11 cellular contexts compared by ENCODE assay signal in genomic region chr10:71714055-71714454, GRCh38. TPM values are rescaled to one million over a fixed set of nuclear protein-coding genes. Genes with fewer than 3 reads are reported as not detected.
DNase-seq lines count a peak whose midpoint lies in the region; ATAC-seq, FAIRE-seq and TF ChIP-seq lines count a peak whose summit lies in the region.
"Had no signal": no experiment of that assay in that cellular context is flagged by ENCODE, and none has a peak within 500 bp of the region (broad histone marks: within the 10 kb centered on the region; RNA-seq: fewer than 3 reads in every experiment).

No MANE protein-coding gene starts in this region.

- H3K27me3 ChIP-seq in iPS-20b (ENCODE audit: insufficient read depth, low read length) (no peaks in the 10 kb centered on the region), small intestine (ENCODE audit: control insufficient read depth in 2 of 2, insufficient read depth in 2 of 2, low read length in 2 of 2) (no peaks in the 10 kb centered on the region)

- no peaks in the 10 kb centered on the region for H3K36me3 Mint-ChIP-seq in activated CD4-positive, alpha-beta memory T cell treated with anti-CD3 and anti-CD28 coated beads, Interleukin-2, amount 10 ng/mL, durations not matched to agents 7 days and 5 days (ENCODE audit: low read depth)

- peak overlapping the region; percentile 92 for H3K27ac Mint-ChIP-seq in activated CD4-positive, alpha-beta memory T cell treated with anti-CD3 and anti-CD28 coated beads, Interleukin-2, amount 10 ng/mL, durations not matched to agents 7 days and 5 days

- H3K4me3 Mint-ChIP-seq in activated CD4-positive, alpha-beta memory T cell treated with anti-CD3 and anti-CD28 coated beads, Interleukin-2, amount 10 ng/mL, durations not matched to agents 7 days and 5 days: peak overlapping the region; percentile 54

- no peak for DNase-seq in activated CD4-positive, alpha-beta memory T cell treated with anti-CD3 and anti-CD28 coated beads, Interleukin-2, amount 10 ng/mL, durations not matched to agents 7 days and 5 days
- no peak for DNase-seq in small intestine
- no peak for DNase-seq in NCI-H345 (lab: John Stamatoyannopoulos, UW)
- no peak for DNase-seq in NCI-H2196 treated with DMSO at 0.1 percent for 48 hours (lab: John Stamatoyannopoulos, UW; ENCODE audit: unreplicated experiment)

- TF ChIP-seq CTCF in GM12875 (IDR thresholded peaks at IDR 0.05; ENCODE audit: borderline replicate concordance, insufficient read depth, low read depth, low read length): no peak

- ATAC-seq in HG02588 (IDR thresholded peaks at IDR 0.05; ENCODE audit: unreplicated experiment): no peak
- no peak for ATAC-seq in HG03045 (IDR thresholded peaks at IDR 0.05; ENCODE audit: unreplicated experiment)

- H3K27ac ChIP-seq in iPS-20b (ENCODE audit: low read length) (no peak overlapping the region), small intestine (ENCODE audit: low read depth in 1 of 2, low read length in 1 of 2) (peak overlapping the region; percentile 5 to 83)

- H3K36me3 ChIP-seq in iPS-20b (ENCODE audit: insufficient read depth, low read depth, low read length) (no peaks in the 10 kb centered on the region), small intestine (ENCODE audit: control insufficient read depth in 2 of 2, insufficient read depth in 2 of 2, low read length in 2 of 2) (no peaks in the 10 kb centered on the region)

- CTCF ChIA-PET in activated CD4-positive, alpha-beta memory T cell treated with anti-CD3 and anti-CD28 coated beads, Interleukin-2, amount 10 ng/mL, durations not matched to agents 7 days and 5 days (lab: Charles Lee): interaction anchor here (1.3 to 3.2 kb wide), 8 partner anchors 12 to 399 kb away, joined by 3 to 15 read pairs (median 6); partner anchors contain the start of gene VSIR

- peaks cover 53% of the 10 kb centered on the region for H3K4me1 Mint-ChIP-seq in activated CD4-positive, alpha-beta memory T cell treated with anti-CD3 and anti-CD28 coated beads, Interleukin-2, amount 10 ng/mL, durations not matched to agents 7 days and 5 days

- H3K27me3 Mint-ChIP-seq in activated CD4-positive, alpha-beta memory T cell treated with anti-CD3 and anti-CD28 coated beads, Interleukin-2, amount 10 ng/mL, durations not matched to agents 7 days and 5 days: no peaks in the 10 kb centered on the region

- no peak for FAIRE-seq in small intestine (lab: Jason Lieb, UNC)
- FAIRE-seq: H1 had no signal

- H3K9me3 ChIP-seq in iPS-20b (ENCODE audit: insufficient read depth, low read depth, low read length): no peaks in the 10 kb centered on the region
- H3K9me3 ChIP-seq in small intestine (ENCODE audit: control insufficient read depth, low read depth): no peaks in the 10 kb centered on the region

- peaks cover under 1% of the 10 kb centered on the region; the same call in 1 of the 2 replicates for H3K4me1 ChIP-seq in iPS-20b (ENCODE audit: insufficient read depth, low read length)
- H3K4me1 ChIP-seq in small intestine (ENCODE audit: control insufficient read depth in 2 of 2, insufficient read depth in 1 of 2, low read depth in 1 of 2, low read length in 1 of 2): peaks cover 0 to 8% of the 10 kb centered on the region in 2 donors

- peak overlapping the region; percentile 41; the same call in 1 of the 2 replicates for H3K9ac ChIP-seq in iPS-20b (ENCODE audit: low read depth, low read length)

- WGBS in small intestine, 3 donors: 63 to 83% (median 71%) methylated on average over 3 of the region's 3 CpGs

- POLR2A ChIA-PET in activated CD4-positive, alpha-beta memory T cell treated with anti-CD3 and anti-CD28 coated beads, Interleukin-2, amount 10 ng/mL, durations not matched to agents 7 days and 5 days (lab: Charles Lee): interaction anchor here (0.6 to 4.3 kb wide), 8 partner anchors 9 to 60 kb away, joined by 3 to 47 read pairs (median 8); no protein-coding TSS in a partner anchor

- H3K4me3 ChIP-seq in GM12875 (ENCODE audit: low read depth, low read length) (peak overlapping the region; percentile 11), iPS-20b (ENCODE audit: low read length) (no peak overlapping the region), small intestine (ENCODE audit: low read depth in 1 of 2, low read length in 2 of 2) (no peak overlapping the region)

- no peaks in the 10 kb centered on the region for H3K9me3 Mint-ChIP-seq in activated CD4-positive, alpha-beta memory T cell treated with anti-CD3 and anti-CD28 coated beads, Interleukin-2, amount 10 ng/mL, durations not matched to agents 7 days and 5 days

RNA-seq across cellular contexts. Expression of gene C10orf105, which starts 5.5 kb away (rescaled TPM):
- under 1 TPM; 0.25 to 0.33 TPM for total RNA-seq in activated CD4-positive, alpha-beta memory T cell treated with anti-CD3 and anti-CD28 coated beads, Interleukin-2, amount 10 ng/mL, durations not matched to agents 7 days and 5 days
- under 1 TPM in 1 of 3 donors, not detected in 2; 0.06 TPM for polyA plus RNA-seq in small intestine
- total RNA-seq: epithelial cell of proximal tubule, renal cortical epithelial cell had no signal

RNA-seq across cellular contexts. Expression of gene VSIR, which starts 59.3 kb away (rescaled TPM):
- 100 to 1,000 TPM; 109 TPM for total RNA-seq in activated CD4-positive, alpha-beta memory T cell treated with anti-CD3 and anti-CD28 coated beads, Interleukin-2, amount 10 ng/mL, durations not matched to agents 7 days and 5 days
- polyA plus RNA-seq in small intestine: 10 to 100 TPM; 26.6 to 58.9 (median 49.6) TPM
- total RNA-seq: H1 had no signal
